In the genomic region with DNA sequence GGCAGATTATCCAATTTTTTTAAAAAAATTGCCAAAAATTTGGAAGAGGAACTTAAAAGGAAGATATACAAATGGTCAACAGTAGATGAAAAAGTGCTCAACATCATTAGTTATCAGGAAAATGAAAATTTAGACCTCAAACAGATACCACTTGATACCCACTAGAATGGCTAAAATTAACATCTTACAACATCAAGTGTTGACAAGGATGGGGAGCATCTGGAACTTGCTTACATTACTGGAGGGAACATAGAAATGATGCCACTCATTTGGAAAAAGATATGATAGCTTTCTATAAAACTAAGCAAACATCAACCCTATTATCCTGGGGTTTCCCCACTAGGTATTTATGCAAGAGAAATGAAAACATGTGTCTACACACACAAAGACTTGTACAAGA, we compare ENCODE assay signal across 34 cellular contexts.
A peak's percentile ranks its signal among the peaks of the same experiment; 100 is the strongest.
DNase-seq lines count a peak whose midpoint lies in the region; ATAC-seq, FAIRE-seq and TF ChIP-seq lines count a peak whose summit lies in the region.
"Had no signal": no experiment of that assay in that cellular context is flagged by ENCODE, and none has a peak within 500 bp of the region (broad histone marks: within the 10 kb centered on the region; RNA-seq: fewer than 3 reads in every experiment).

No MANE protein-coding gene starts in this region.

- FAIRE-seq in HepG2 (lab: Jason Lieb, UNC) (no peak), A549 (lab: Jason Lieb, UNC) (peak; percentile 59)
- FAIRE-seq: A204.1, D721Med had no signal

- H3K36me3 ChIP-seq in HepG2 (replicated peaks in 1 of 2; ENCODE audit: control insufficient read depth in 1 of 2, insufficient read depth in 2 of 2, low read length in 2 of 2) (no peaks in the 10 kb centered on the region), right lobe of liver (no peaks in the 10 kb centered on the region)
- H3K36me3 ChIP-seq: BE2C; BLaER1; BLaER1 treated with 17β-estradiol and CSF1 and Interleukin-3, amounts not matched to agents 10 nM and 100 nM had no signal

- H3K4me3 Mint-ChIP-seq in glutamatergic neuron (ENCODE audit: unreplicated experiment) = no peak overlapping the region
- H3K4me3 Mint-ChIP-seq: B cell; CD14-positive monocyte; CD4-positive, alpha-beta memory T cell; CD4-positive, alpha-beta T cell; CD4-positive, CD25-positive, alpha-beta regulatory T cell; CD8-positive, alpha-beta memory T cell; CD8-positive, alpha-beta T cell had no signal

- POLR2A ChIA-PET in HepG2 (lab: Yijun Ruan, JAX) (no interaction called here), A549 (lab: Yijun Ruan, JAX) (no interaction called here)

- H2AFZ ChIP-seq in HepG2 (ENCODE audit: low read length) = no peak overlapping the region

- H3K4me1 ChIP-seq in HepG2 (ENCODE audit: insufficient read depth, low read length) = no peaks in the 10 kb centered on the region
- H3K4me1 ChIP-seq in right lobe of liver = no peaks in the 10 kb centered on the region
- H3K4me1 ChIP-seq in A549 = no peaks in the 10 kb centered on the region
- H3K4me1 ChIP-seq: BE2C; BLaER1; BLaER1 treated with 17β-estradiol and CSF1 and Interleukin-3, amounts not matched to agents 10 nM and 100 nM; Caco-2 had no signal

- TF ChIP-seq EP300 in HepG2 (IDR thresholded peaks at IDR 0.05; ENCODE audit: low read depth in 2 of 2, low read length in 2 of 2) (no peak), HepG2 (CRISPR knock-in tag; IDR thresholded peaks at IDR 0.05; ENCODE audit: borderline replicate concordance) (no peak), A549 (IDR thresholded peaks at IDR 0.05) (no peak)

- H3K27me3 Mint-ChIP-seq in glutamatergic neuron (ENCODE audit: unreplicated experiment) = peaks cover 2% of the 10 kb centered on the region

- no peak overlapping the region for H3K27ac ChIP-seq in HepG2 (ENCODE audit: extremely low read length, insufficient read depth, low read length)
- H3K27ac ChIP-seq in right lobe of liver = no peak overlapping the region
- no peak overlapping the region for H3K27ac ChIP-seq in A549
- H3K27ac ChIP-seq: 22Rv1; BLaER1; BLaER1 treated with 17β-estradiol and CSF1 and Interleukin-3, amounts not matched to agents 10 nM and 100 nM; C4-2B had no signal

- CTCF ChIA-PET in HepG2 (lab: Yijun Ruan, JAX; ENCODE audit: low intra/inter-chr PET ratio, low total read pairs) = no interaction called here
- CTCF ChIA-PET in A549 (lab: Yijun Ruan, JAX) = interaction anchor here (0.6 kb wide), 1 partner anchor 99 kb away, joined by 4 read pairs; no protein-coding TSS in a partner anchor

- peaks cover 14% of the 10 kb centered on the region for H3K9me3 Mint-ChIP-seq in glutamatergic neuron (ENCODE audit: unreplicated experiment)

- TF ChIP-seq CTCF in HepG2 (CRISPR knock-in tag; IDR thresholded peaks at IDR 0.05) = no peak
- TF ChIP-seq CTCF in right lobe of liver (IDR thresholded peaks at IDR 0.05) = no peak
- no peak for TF ChIP-seq CTCF in A549 (IDR thresholded peaks at IDR 0.05)
- no peak for TF ChIP-seq CTCF in glutamatergic neuron (IDR thresholded peaks at IDR 0.05; ENCODE audit: partially characterized antibody, unreplicated experiment)
- no peak for TF ChIP-seq CTCF in foreskin fibroblast (IDR thresholded peaks at IDR 0.05; ENCODE audit: low read depth, low read length)

- H3K4me3 ChIP-seq in HepG2 (replicated peaks in 1 of 3; ENCODE audit: insufficient read depth in 1 of 3, low read depth in 2 of 3, low read length in 3 of 3) = no peak overlapping the region
- no peak overlapping the region for H3K4me3 ChIP-seq in right lobe of liver
- H3K4me3 ChIP-seq in A549 = no peak overlapping the region
- H3K4me3 ChIP-seq in foreskin fibroblast (ENCODE audit: low read depth in 1 of 2, low read length in 2 of 2) = no peak overlapping the region
- H3K4me3 ChIP-seq: BLaER1; BLaER1 treated with 17β-estradiol and CSF1 and Interleukin-3, amounts not matched to agents 10 nM and 100 nM had no signal

- peak overlapping the region; percentile 5 for H3K27ac Mint-ChIP-seq in glutamatergic neuron (ENCODE audit: unreplicated experiment)
- H3K27ac Mint-ChIP-seq: B cell; CD14-positive monocyte; CD4-positive, alpha-beta memory T cell; CD4-positive, alpha-beta T cell; CD4-positive, CD25-positive, alpha-beta regulatory T cell; CD8-positive, alpha-beta memory T cell; CD8-positive, alpha-beta T cell had no signal

- H3K79me2 ChIP-seq in HepG2 (ENCODE audit: insufficient read depth, low read length) = no peaks in the 10 kb centered on the region

- H3K4me1 Mint-ChIP-seq in glutamatergic neuron (ENCODE audit: low read depth, unreplicated experiment) = peaks cover 6% of the 10 kb centered on the region
- H3K4me1 Mint-ChIP-seq: B cell; CD14-positive monocyte; CD4-positive, alpha-beta memory T cell; CD4-positive, CD25-positive, alpha-beta regulatory T cell; CD8-positive, alpha-beta memory T cell had no signal

- no peaks in the 10 kb centered on the region for H4K20me1 ChIP-seq in HepG2 (ENCODE audit: insufficient read depth, low read length)
- H4K20me1 ChIP-seq: BLaER1; BLaER1 treated with 17β-estradiol and CSF1 and Interleukin-3, amounts not matched to agents 10 nM and 100 nM had no signal

- no peak for DNase-seq in HepG2 (ENCODE audit: low spot score)
- no peak for DNase-seq in right lobe of liver
- no peak for DNase-seq in A549 (ENCODE audit: low read depth in 1 of 2, low spot score in 1 of 2)
- no peak for DNase-seq in glutamatergic neuron
- DNase-seq in foreskin fibroblast = no peak
- DNase-seq: 8988T; ACHN; AML-193; BE2C; C1 segment of cervical spinal cord; Caco-2; Calu3; CD4-positive, alpha-beta memory T cell; CD4-positive, alpha-beta T cell; CD4-positive, CD25-positive, alpha-beta regulatory T cell; CD8-positive, alpha-beta memory T cell; CD8-positive, alpha-beta T cell; COR-L47; DMS 273 treated with DMSO at 0.1 percent for 48 hours; DMS153; DMS53; DMS79; DMS79 treated with DMSO at 0.1 percent for 48 hours; DND-41; EL had no signal

- in situ Hi-C loops in HepG2 (cut with HindIII; ENCODE audit: extremely low pct_ligation_motif_present, low pct_unique_long_range_greater_than_20kb) = no loop called here

- H3K4me2 ChIP-seq in HepG2 (ENCODE audit: low read depth, low read length) (no peak overlapping the region), A549 (no peak overlapping the region)
- H3K4me2 ChIP-seq: BLaER1; BLaER1 treated with 17β-estradiol and CSF1 and Interleukin-3, amounts not matched to agents 10 nM and 100 nM had no signal

- intact Hi-C loops in HepG2 (cut with micrococcal nuclease; ENCODE audit: unreplicated experiment) = no loop called here
- intact Hi-C loops in right lobe of liver (cut with DNase I) = no loop called here

- no peak overlapping the region for H3K9ac ChIP-seq in HepG2 (ENCODE audit: insufficient read depth, low read depth, low read length)
- H3K9ac ChIP-seq: BLaER1; BLaER1 treated with 17β-estradiol and CSF1 and Interleukin-3, amounts not matched to agents 10 nM and 100 nM had no signal

- TF ChIP-seq POLR2A in HepG2 (IDR thresholded peaks at IDR 0.05; ENCODE audit: insufficient read depth in 1 of 2, low read depth in 2 of 2, low read length in 2 of 2) = no peak
- no peak for TF ChIP-seq POLR2A in right lobe of liver (IDR thresholded peaks at IDR 0.05)
- TF ChIP-seq POLR2A in A549 (IDR thresholded peaks at IDR 0.05; ENCODE audit: low read length) = no peak

- peaks cover 9% of the 10 kb centered on the region; the same call in 1 of the 2 replicates for H3K9me3 ChIP-seq in HepG2 (ENCODE audit: low read length)
- H3K9me3 ChIP-seq in right lobe of liver = peaks cover 0 to 12% (median 0%) of the 10 kb centered on the region in 4 donors
- H3K9me3 ChIP-seq in A549 = peaks cover 13% of the 10 kb centered on the region; the same call in 2 of the 3 replicates
- H3K9me3 ChIP-seq: BE2C had no signal

- H3K27me3 ChIP-seq in HepG2 (ENCODE audit: control insufficient read depth in 1 of 2, insufficient read depth in 2 of 2, low read length in 2 of 2) (no peaks in the 10 kb centered on the region), right lobe of liver (no peaks in the 10 kb centered on the region)
- H3K27me3 ChIP-seq: BLaER1; BLaER1 treated with 17β-estradiol and CSF1 and Interleukin-3, amounts not matched to agents 10 nM and 100 nM had no signal

- TF ChIP-seq RAD21 in HepG2 (CRISPR knock-in tag; IDR thresholded peaks at IDR 0.05) (no peak), A549 (conservative IDR thresholded peaks at IDR 0.05 in 1 of 2, IDR thresholded peaks at IDR 0.05 in 1 of 2) (no peak)

- no peak for ATAC-seq in HepG2
- no peak for ATAC-seq in right lobe of liver
- no peak for ATAC-seq in A549
- ATAC-seq in HG02610 (IDR thresholded peaks at IDR 0.05; ENCODE audit: unreplicated experiment) = no peak
- ATAC-seq: CD8-positive, alpha-beta T cell had no signal

- peaks cover 42% of the 10 kb centered on the region for H3K36me3 Mint-ChIP-seq in glutamatergic neuron (ENCODE audit: unreplicated experiment)
- H3K36me3 Mint-ChIP-seq: CD14-positive monocyte; CD4-positive, alpha-beta memory T cell; CD4-positive, CD25-positive, alpha-beta regulatory T cell; CD8-positive, alpha-beta memory T cell; CD8-positive, alpha-beta T cell had no signal

- no TSS peak for BruUV-seq in HepG2 (replicated peaks; lab: Mats Ljungman, UMichigan)

TF ChIP-seq in HepG2, 621 proteins besides CTCF, POLR2A, EP300 and RAD21:
- no peak for TF ChIP-seq MEF2D (CRISPR knock-in tag; IDR thresholded peaks at IDR 0.05)
- peak; percentile 83 for TF ChIP-seq ZNF7 (CRISPR knock-in tag; IDR thresholded peaks at IDR 0.05)
- TF ChIP-seq REPIN1 (CRISPR knock-in tag; IDR thresholded peaks at IDR 0.05; ENCODE audit: borderline replicate concordance, low read depth) = no peak
TF ChIP-seq in HepG2: peak in this region for 1.

TF ChIP-seq in A549, 52 proteins besides CTCF, POLR2A, EP300 and RAD21:
- no peak for TF ChIP-seq ZSCAN20 (CRISPR knock-in tag; IDR thresholded peaks at IDR 0.05)
- TF ChIP-seq ZFP36 (IDR thresholded peaks at IDR 0.05; ENCODE audit: borderline replicate concordance, partially characterized antibody) = peak; percentile 81
